15 cellular contexts compared by ENCODE assay signal in genomic region chr2:230324503-230324902, GRCh38. TPM values are rescaled to one million over a fixed set of nuclear protein-coding genes. Genes with fewer than 3 reads are reported as not detected.
"Had no signal": no experiment of that assay in that cellular context is flagged by ENCODE, and none has a peak within 500 bp of the region (broad histone marks: within the 10 kb centered on the region; RNA-seq: fewer than 3 reads in every experiment).

No MANE protein-coding gene starts in this region.

- H3K27me3 Mint-ChIP-seq: activated naive CD4-positive, alpha-beta T cell treated with anti-CD3 and anti-CD28 coated beads, Interleukin-2, amount 50 U/mL, for 24 hours; stimulated activated naive CD8-positive, alpha-beta T cell treated with anti-CD3 and anti-CD28 coated beads, Interleukin-15, amount 100 ng/mL, for 72 hours had no signal

- H3K27me3 ChIP-seq: suprapubic skin, vagina had no signal

- DNase-seq: effector CD4-positive, alpha-beta T cell; hypothalamus; islet precursor cell; lower lobe of right lung; occipital lobe; retina; stimulated activated CD4-positive, alpha-beta T cell treated with anti-CD3 and anti-CD28 coated beads, Interleukin-12 subunit alpha, Interleukin-12 subunit beta, amount 100 ng/mL, for 4 hours; stimulated activated CD4-positive, alpha-beta T cell treated with anti-CD3 and anti-CD28 coated beads, Interleukin-1b, Interleukin-23, amount 100 ng/mL, for 48 hours; stimulated activated CD8-positive, alpha-beta memory T cell treated with anti-CD3 and anti-CD28 coated beads, Interleukin-4, amount 100 ng/mL, for 48 hours; stimulated activated naive CD8-positive, alpha-beta T cell treated with anti-CD3 and anti-CD28 coated beads, Interleukin-15, amount 100 ng/mL, for 72 hours; trophoblast cell had no signal

- ATAC-seq: lower lobe of right lung; stimulated activated naive CD8-positive, alpha-beta T cell treated with anti-CD3 and anti-CD28 coated beads, Interleukin-15, amount 100 ng/mL, for 72 hours had no signal

- H3K27ac ChIP-seq: lower lobe of right lung, suprapubic skin, vagina had no signal

- H3K9me3 ChIP-seq: lower lobe of right lung, suprapubic skin, vagina had no signal

- H3K4me3 ChIP-seq: lower lobe of right lung, suprapubic skin, vagina had no signal

- H3K36me3 ChIP-seq: lower lobe of right lung, suprapubic skin, vagina had no signal

- H3K9me3 Mint-ChIP-seq: activated naive CD4-positive, alpha-beta T cell treated with anti-CD3 and anti-CD28 coated beads, Interleukin-2, amount 50 U/mL, for 24 hours had no signal

RNA-seq across cellular contexts. Expression of gene SP140L, which starts 2.5 kb away (rescaled TPM):
- polyA plus RNA-seq: neural cell had no signal
